In the genomic region with DNA sequence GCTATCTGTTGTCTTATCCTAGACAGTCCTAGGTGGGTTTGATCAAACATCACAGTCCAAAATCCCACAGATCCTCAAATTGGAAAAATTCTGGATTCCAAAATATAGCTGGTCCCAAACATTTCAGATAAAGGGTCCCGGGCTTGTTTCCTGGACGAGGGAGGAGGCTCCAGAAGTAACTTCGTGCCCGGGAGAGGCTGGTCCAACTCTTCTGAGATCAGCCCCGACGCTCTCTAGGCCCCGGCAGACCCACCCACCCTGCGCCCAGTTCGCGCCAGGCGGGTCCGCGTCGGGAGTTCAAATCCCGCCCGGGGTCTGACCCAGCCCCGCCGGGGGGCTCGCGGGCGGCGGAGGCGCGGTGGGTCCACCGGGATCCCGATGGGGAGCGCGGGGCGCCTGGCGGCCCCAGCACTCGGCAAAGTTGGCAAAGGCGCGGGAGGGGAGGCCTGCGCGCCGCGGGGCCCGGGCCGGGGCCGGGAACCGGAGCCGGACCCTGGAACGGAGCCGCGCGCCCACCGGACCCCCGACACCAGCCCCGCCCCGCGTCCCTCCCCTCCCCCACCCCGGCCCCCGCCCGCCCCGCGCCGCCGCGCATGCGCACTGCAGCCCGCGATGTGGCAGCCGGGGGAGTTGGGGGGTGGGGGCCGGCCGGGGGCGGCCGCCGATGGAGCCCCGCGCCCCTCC, we compare ENCODE assay signal across 8 cellular contexts. TPM values are rescaled to one million over a fixed set of nuclear protein-coding genes. Genes with fewer than 3 reads are reported as not detected.
DNase-seq lines count a peak whose midpoint lies in the region; ATAC-seq and TF ChIP-seq lines count a peak whose summit lies in the region.

No MANE protein-coding gene starts in this region.

- peaks cover 17% of the 10 kb centered on the region for H3K27me3 Mint-ChIP-seq in stimulated activated naive CD8-positive, alpha-beta T cell treated with anti-CD3 and anti-CD28 coated beads, Interleukin-15, amount 100 ng/mL, for 72 hours

- H3K9me3 Mint-ChIP-seq in stimulated activated naive CD8-positive, alpha-beta T cell treated with anti-CD3 and anti-CD28 coated beads, Interleukin-15, amount 100 ng/mL, for 72 hours, result peaks cover 0 to 8% of the 10 kb centered on the region in 2 donors

- intact Hi-C loops in cardiac septum (cut with DNase I), result no loop called here

- DNase-seq in cardiac muscle cell (ENCODE audit: low read depth in 1 of 2, low spot score in 1 of 2), result peak; percentile 19 to 53
- no peak for DNase-seq in cardiac septum (ENCODE audit: low spot score)
- DNase-seq in T-helper 2 cell, result peak in 3 of 5 experiments; percentile 2 to 31 (median 27)
- peak; percentile 37 for DNase-seq in dermis blood vessel endothelial cell
- peak; percentile 27 to 37 for DNase-seq in stimulated activated naive CD8-positive, alpha-beta T cell treated with anti-CD3 and anti-CD28 coated beads, Interleukin-15, amount 100 ng/mL, for 72 hours
- DNase-seq in NCI-H1694 treated with DMSO at 0.1 percent for 48 hours (lab: John Stamatoyannopoulos, UW), result no peak

- peaks cover 7% of the 10 kb centered on the region for H3K4me1 ChIP-seq in cardiac muscle cell (ENCODE audit: low read depth)
- H3K4me1 ChIP-seq in mesodermal cell (ENCODE audit: control insufficient read depth, insufficient read depth, low read length, poor library complexity, severe bottlenecking), result peaks cover 16% of the 10 kb centered on the region

- peak; percentile 32 for ATAC-seq in HG02973 (IDR thresholded peaks at IDR 0.05; ENCODE audit: unreplicated experiment)
- ATAC-seq in stimulated activated naive CD8-positive, alpha-beta T cell treated with anti-CD3 and anti-CD28 coated beads, Interleukin-15, amount 100 ng/mL, for 72 hours, result peak; percentile 64

- no peaks in the 10 kb centered on the region for H3K27me3 ChIP-seq in cardiac muscle cell

- peaks cover 58% of the 10 kb centered on the region for H3K4me1 Mint-ChIP-seq in stimulated activated naive CD8-positive, alpha-beta T cell treated with anti-CD3 and anti-CD28 coated beads, Interleukin-15, amount 100 ng/mL, for 72 hours

- H3K27ac ChIP-seq in cardiac muscle cell (peak overlapping the region; percentile 66), mesodermal cell (ENCODE audit: low read depth, low read length, severe bottlenecking) (peak overlapping the region; percentile 36)

- TF ChIP-seq CTCF in cardiac muscle cell (IDR thresholded peaks at IDR 0.05; ENCODE audit: low read depth, low read length), result no peak

- no peaks in the 10 kb centered on the region for H3K36me3 ChIP-seq in cardiac muscle cell
- H3K36me3 ChIP-seq in mesodermal cell (ENCODE audit: control insufficient read depth, insufficient read depth, low read length), result peaks cover 33% of the 10 kb centered on the region

- H3K4me3 ChIP-seq in cardiac muscle cell, result peak overlapping the region; percentile 99
- H3K4me3 ChIP-seq in mesodermal cell (ENCODE audit: extremely low read depth, insufficient read depth, low read length, poor library complexity, severe bottlenecking), result peak overlapping the region; percentile 66

- H3K9me3 ChIP-seq in cardiac muscle cell (ENCODE audit: low read depth) (no peaks in the 10 kb centered on the region), mesodermal cell (ENCODE audit: control insufficient read depth, low read length) (peaks cover 6% of the 10 kb centered on the region)

- H3K4me3 Mint-ChIP-seq in stimulated activated naive CD8-positive, alpha-beta T cell treated with anti-CD3 and anti-CD28 coated beads, Interleukin-15, amount 100 ng/mL, for 72 hours, result peak overlapping the region; percentile 73 to 92

- H3K27ac Mint-ChIP-seq in stimulated activated naive CD8-positive, alpha-beta T cell treated with anti-CD3 and anti-CD28 coated beads, Interleukin-15, amount 100 ng/mL, for 72 hours, result peak overlapping the region; percentile 79 to 90

- 0 to 1% methylated on average over 16 to 38 of the region's 70 CpGs for WGBS in mesodermal cell (ENCODE audit: insufficient coverage in 2 of 2), 2 experiments

RNA-seq across cellular contexts. Expression of gene MIER2, which starts 0.5 kb away (rescaled TPM):
- total RNA-seq in cardiac muscle cell, result 28.8 and 32.7 TPM in 2 replicates
- 47.8 and 52.9 TPM in 2 replicates for polyA plus RNA-seq in cardiac muscle cell
- total RNA-seq in cardiac septum, result 21.8 TPM
- total RNA-seq in dermis blood vessel endothelial cell, result 16.5 and 29.0 TPM in 2 replicates
- polyA plus RNA-seq in mesodermal cell (2013, experiment 1 of 2), result 45.4 TPM
- 37.3 TPM for polyA plus RNA-seq in mesodermal cell (2013, experiment 2 of 2)

RNA-seq across cellular contexts. Expression of gene PLPP2, which starts 52.9 kb away (rescaled TPM):
- 0.07 and 0.21 TPM in 2 replicates for total RNA-seq in cardiac muscle cell
- not detected in 2 replicates for polyA plus RNA-seq in cardiac muscle cell
- 0.81 TPM for total RNA-seq in cardiac septum
- 14.3 and 25.8 TPM in 2 replicates for total RNA-seq in dermis blood vessel endothelial cell
- 6.3 TPM for polyA plus RNA-seq in mesodermal cell (2013, experiment 1 of 2)
- 4.1 TPM for polyA plus RNA-seq in mesodermal cell (2013, experiment 2 of 2)

Comparison
In these comparisons a context has a peak if more than half of its experiments do, and no peak if none do; other contexts are left out.
1. DNase-seq: peak in cardiac muscle cell (2 of 2), T-helper 2 cell (3 of 5), dermis blood vessel endothelial cell (single experiment) and stimulated activated naive CD8-positive, alpha-beta T cell treated with anti-CD3 and anti-CD28 coated beads, Interleukin-15, amount 100 ng/mL, for 72 hours (2 of 2); none in cardiac septum (single experiment) and NCI-H1694 treated with DMSO at 0.1 percent for 48 hours (single experiment).